1 cellular context compared by ENCODE assay signal in the genomic region with DNA sequence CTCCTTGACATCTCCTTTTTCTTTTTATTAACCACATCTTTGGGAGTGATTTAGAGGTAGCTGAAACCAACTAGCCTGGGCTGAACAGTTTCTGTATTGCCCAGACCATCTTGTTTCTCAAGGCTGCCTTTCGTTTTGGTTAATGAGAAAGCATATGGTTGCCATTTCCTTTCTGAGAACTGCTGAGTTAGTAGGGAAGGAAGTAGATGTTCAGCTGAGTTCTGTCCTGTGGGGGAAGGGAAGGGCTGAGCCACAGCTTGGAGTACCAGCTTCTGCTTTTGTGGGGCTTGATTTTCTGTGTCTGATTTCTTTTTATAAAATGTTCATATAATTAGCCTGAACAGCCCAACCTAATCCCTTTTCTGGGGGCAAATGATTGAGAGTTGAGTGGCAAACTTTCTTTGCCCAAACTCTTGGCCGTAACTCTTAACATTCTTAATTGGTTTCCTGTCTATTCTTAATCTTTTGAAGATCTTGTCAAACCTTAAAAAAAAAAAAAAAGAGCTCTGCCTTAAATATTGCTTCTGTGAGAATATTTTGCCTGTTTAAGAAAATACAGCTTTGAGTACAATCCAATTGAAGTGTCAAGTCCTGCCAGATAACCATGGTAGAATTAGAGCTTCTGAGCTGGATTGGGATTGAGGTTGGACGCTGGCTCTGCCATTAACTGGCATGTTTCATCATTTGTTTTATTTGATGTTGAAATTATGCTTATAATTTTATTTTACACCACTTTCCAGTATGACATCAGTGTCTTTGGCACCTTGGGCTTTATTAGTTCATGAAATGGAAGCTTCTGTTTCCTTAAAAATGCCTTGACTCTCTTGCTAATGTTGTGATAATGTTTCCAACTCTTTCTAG.
TF ChIP-seq lines count a peak whose summit lies in the region.

No MANE protein-coding gene starts in this region.

TF ChIP-seq in K562, 482 proteins besides CTCF, POLR2A, EP300 and RAD21 (continued from another document and continues in another):
- TF ChIP-seq, protein P1, sequence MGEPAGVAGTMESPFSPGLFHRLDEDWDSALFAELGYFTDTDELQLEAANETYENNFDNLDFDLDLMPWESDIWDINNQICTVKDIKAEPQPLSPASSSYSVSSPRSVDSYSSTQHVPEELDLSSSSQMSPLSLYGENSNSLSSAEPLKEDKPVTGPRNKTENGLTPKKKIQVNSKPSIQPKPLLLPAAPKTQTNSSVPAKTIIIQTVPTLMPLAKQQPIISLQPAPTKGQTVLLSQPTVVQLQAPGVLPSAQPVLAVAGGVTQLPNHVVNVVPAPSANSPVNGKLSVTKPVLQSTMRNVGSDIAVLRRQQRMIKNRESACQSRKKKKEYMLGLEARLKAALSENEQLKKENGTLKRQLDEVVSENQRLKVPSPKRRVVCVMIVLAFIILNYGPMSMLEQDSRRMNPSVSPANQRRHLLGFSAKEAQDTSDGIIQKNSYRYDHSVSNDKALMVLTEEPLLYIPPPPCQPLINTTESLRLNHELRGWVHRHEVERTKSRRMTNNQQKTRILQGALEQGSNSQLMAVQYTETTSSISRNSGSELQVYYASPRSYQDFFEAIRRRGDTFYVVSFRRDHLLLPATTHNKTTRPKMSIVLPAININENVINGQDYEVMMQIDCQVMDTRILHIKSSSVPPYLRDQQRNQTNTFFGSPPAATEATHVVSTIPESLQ (CRISPR knock-in tag; IDR thresholded peaks at IDR 0.05), result no peak
- TF ChIP-seq BCL6 (CRISPR knock-in tag; IDR thresholded peaks at IDR 0.05) (no peak), ZSCAN32 (CRISPR knock-in tag; IDR thresholded peaks at IDR 0.05) (no peak), BACH1 (tag; IDR thresholded peaks at IDR 0.05) (peak; percentile 58; the same call in 1 of the 2 replicates), SMARCB1 (IDR thresholded peaks at IDR 0.05; ENCODE audit: insufficient read length, low read depth) (no peak), ZNF146 (CRISPR knock-in tag; IDR thresholded peaks at IDR 0.05; ENCODE audit: unreplicated experiment) (no peak), HDAC8 (tag; IDR thresholded peaks at IDR 0.05) (no peak), ATF1 (CRISPR knock-in tag; IDR thresholded peaks at IDR 0.05) (no peak), ATF1 (tag; IDR thresholded peaks at IDR 0.05) (no peak), GTF2E2 (tag; IDR thresholded peaks at IDR 0.05) (peak; percentile 46; the same call in 1 of the 2 replicates), ZNF561 (CRISPR knock-in tag; conservative IDR thresholded peaks at IDR 0.05) (no peak), XRCC5 (IDR thresholded peaks at IDR 0.05; ENCODE audit: low read depth, low read length) (no peak), PYGO2 (tag; IDR thresholded peaks at IDR 0.05) (no peak), NCOR1 (IDR thresholded peaks at IDR 0.05) (no peak), NCOA4 (IDR thresholded peaks at IDR 0.05; ENCODE audit: partially characterized antibody) (no peak), RFX5 (IDR thresholded peaks at IDR 0.05; ENCODE audit: low read depth, low read length) (no peak), ETV1 (tag; conservative IDR thresholded peaks at IDR 0.05; ENCODE audit: low read depth) (peak; percentile 62; the same call in 1 of the 2 replicates), RBM34 (IDR thresholded peaks at IDR 0.05; ENCODE audit: borderline replicate concordance, insufficient read depth, low read length) (no peak), JUND (IDR thresholded peaks at IDR 0.05; ENCODE audit: borderline replicate concordance, low read depth, low read length) (no peak), JUND (tag; IDR thresholded peaks at IDR 0.05; ENCODE audit: borderline replicate concordance, low read depth, low read length) (peak; percentile 30; the same call in 1 of the 3 replicates), CBX2 (IDR thresholded peaks at IDR 0.05; ENCODE audit: insufficient read depth, low read length, poor library complexity, severe bottlenecking) (no peak), POLR2B (IDR thresholded peaks at IDR 0.05; ENCODE audit: low read depth, partially characterized antibody) (no peak), MAFG (tag; conservative IDR thresholded peaks at IDR 0.05) (peak; percentile 62), POLR2H (tag; IDR thresholded peaks at IDR 0.05; ENCODE audit: low read depth) (no peak), MTA1 (IDR thresholded peaks at IDR 0.05; ENCODE audit: borderline replicate concordance) (no peak), KLF13 (tag; IDR thresholded peaks at IDR 0.05; ENCODE audit: borderline replicate concordance, low read depth) (no peak), RNF2 (IDR thresholded peaks at IDR 0.05) (peak; percentile 76), ZNF589 (CRISPR knock-in tag; IDR thresholded peaks at IDR 0.05; ENCODE audit: low read depth) (peak; percentile 74), YY1 (IDR thresholded peaks at IDR 0.05; ENCODE audit: borderline replicate concordance in 1 of 3, control insufficient read depth in 1 of 3, extremely low read depth in 1 of 3, insufficient read depth in 3 of 3, insufficient read length in 1 of 3, insufficient replicate concordance in 2 of 3, low read depth in 1 of 3, low read length in 2 of 3) (peak in 2 of 3 experiments; percentile 57 to 70), NR2C2 (CRISPR knock-in tag; IDR thresholded peaks at IDR 0.05) (no peak), NR2C2 (tag; IDR thresholded peaks at IDR 0.05) (peak; percentile 20; the same call in 1 of the 2 replicates), DNMT1 (IDR thresholded peaks at IDR 0.05) (no peak), TAF9B (IDR thresholded peaks at IDR 0.05; ENCODE audit: partially characterized antibody) (peak; percentile 46), CBX8 (IDR thresholded peaks at IDR 0.05; ENCODE audit: borderline replicate concordance, extremely low read depth, low read depth, low read length, poor library complexity, severe bottlenecking) (no peak), CEBPG (CRISPR knock-in tag; IDR thresholded peaks at IDR 0.05) (no peak), CEBPG (tag; conservative IDR thresholded peaks at IDR 0.05 in 1 of 2, IDR thresholded peaks at IDR 0.05 in 1 of 2) (0 out of 4 replicates have a peak, but pooled peaks of 1 of the 2 experiments have one; percentile 31), NFE2 (IDR thresholded peaks at IDR 0.05; ENCODE audit: low read depth) (peak; percentile 72), ARID1B (IDR thresholded peaks at IDR 0.05) (peak; percentile 21; the same call in 1 of the 2 replicates), C11orf30 (IDR thresholded peaks at IDR 0.05; ENCODE audit: low read depth) (peak; percentile 67), RBBP5 (IDR thresholded peaks at IDR 0.05; ENCODE audit: borderline replicate concordance, insufficient read depth, low read length, poor library complexity, severe bottlenecking) (peak; percentile 26)
- TF ChIP-seq, protein P2, sequence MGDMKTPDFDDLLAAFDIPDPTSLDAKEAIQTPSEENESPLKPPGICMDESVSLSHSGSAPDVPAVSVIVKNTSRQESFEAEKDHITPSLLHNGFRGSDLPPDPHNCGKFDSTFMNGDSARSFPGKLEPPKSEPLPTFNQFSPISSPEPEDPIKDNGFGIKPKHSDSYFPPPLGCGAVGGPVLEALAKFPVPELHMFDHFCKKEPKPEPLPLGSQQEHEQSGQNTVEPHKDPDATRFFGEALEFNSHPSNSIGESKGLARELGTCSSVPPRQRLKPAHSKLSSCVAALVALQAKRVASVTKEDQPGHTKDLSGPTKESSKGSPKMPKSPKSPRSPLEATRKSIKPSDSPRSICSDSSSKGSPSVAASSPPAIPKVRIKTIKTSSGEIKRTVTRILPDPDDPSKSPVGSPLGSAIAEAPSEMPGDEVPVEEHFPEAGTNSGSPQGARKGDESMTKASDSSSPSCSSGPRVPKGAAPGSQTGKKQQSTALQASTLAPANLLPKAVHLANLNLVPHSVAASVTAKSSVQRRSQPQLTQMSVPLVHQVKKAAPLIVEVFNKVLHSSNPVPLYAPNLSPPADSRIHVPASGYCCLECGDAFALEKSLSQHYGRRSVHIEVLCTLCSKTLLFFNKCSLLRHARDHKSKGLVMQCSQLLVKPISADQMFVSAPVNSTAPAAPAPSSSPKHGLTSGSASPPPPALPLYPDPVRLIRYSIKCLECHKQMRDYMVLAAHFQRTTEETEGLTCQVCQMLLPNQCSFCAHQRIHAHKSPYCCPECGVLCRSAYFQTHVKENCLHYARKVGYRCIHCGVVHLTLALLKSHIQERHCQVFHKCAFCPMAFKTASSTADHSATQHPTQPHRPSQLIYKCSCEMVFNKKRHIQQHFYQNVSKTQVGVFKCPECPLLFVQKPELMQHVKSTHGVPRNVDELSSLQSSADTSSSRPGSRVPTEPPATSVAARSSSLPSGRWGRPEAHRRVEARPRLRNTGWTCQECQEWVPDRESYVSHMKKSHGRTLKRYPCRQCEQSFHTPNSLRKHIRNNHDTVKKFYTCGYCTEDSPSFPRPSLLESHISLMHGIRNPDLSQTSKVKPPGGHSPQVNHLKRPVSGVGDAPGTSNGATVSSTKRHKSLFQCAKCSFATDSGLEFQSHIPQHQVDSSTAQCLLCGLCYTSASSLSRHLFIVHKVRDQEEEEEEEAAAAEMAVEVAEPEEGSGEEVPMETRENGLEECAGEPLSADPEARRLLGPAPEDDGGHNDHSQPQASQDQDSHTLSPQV (IDR thresholded peaks at IDR 0.05), result peak; percentile 89
- TF ChIP-seq, protein P3, sequence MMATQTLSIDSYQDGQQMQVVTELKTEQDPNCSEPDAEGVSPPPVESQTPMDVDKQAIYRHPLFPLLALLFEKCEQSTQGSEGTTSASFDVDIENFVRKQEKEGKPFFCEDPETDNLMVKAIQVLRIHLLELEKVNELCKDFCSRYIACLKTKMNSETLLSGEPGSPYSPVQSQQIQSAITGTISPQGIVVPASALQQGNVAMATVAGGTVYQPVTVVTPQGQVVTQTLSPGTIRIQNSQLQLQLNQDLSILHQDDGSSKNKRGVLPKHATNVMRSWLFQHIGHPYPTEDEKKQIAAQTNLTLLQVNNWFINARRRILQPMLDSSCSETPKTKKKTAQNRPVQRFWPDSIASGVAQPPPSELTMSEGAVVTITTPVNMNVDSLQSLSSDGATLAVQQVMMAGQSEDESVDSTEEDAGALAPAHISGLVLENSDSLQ (IDR thresholded peaks at IDR 0.05), result no peak
- TF ChIP-seq, protein P4, sequence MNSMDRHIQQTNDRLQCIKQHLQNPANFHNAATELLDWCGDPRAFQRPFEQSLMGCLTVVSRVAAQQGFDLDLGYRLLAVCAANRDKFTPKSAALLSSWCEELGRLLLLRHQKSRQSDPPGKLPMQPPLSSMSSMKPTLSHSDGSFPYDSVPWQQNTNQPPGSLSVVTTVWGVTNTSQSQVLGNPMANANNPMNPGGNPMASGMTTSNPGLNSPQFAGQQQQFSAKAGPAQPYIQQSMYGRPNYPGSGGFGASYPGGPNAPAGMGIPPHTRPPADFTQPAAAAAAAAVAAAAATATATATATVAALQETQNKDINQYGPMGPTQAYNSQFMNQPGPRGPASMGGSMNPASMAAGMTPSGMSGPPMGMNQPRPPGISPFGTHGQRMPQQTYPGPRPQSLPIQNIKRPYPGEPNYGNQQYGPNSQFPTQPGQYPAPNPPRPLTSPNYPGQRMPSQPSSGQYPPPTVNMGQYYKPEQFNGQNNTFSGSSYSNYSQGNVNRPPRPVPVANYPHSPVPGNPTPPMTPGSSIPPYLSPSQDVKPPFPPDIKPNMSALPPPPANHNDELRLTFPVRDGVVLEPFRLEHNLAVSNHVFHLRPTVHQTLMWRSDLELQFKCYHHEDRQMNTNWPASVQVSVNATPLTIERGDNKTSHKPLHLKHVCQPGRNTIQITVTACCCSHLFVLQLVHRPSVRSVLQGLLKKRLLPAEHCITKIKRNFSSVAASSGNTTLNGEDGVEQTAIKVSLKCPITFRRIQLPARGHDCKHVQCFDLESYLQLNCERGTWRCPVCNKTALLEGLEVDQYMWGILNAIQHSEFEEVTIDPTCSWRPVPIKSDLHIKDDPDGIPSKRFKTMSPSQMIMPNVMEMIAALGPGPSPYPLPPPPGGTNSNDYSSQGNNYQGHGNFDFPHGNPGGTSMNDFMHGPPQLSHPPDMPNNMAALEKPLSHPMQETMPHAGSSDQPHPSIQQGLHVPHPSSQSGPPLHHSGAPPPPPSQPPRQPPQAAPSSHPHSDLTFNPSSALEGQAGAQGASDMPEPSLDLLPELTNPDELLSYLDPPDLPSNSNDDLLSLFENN (IDR thresholded peaks at IDR 0.05; ENCODE audit: low read depth in 2 of 2, low read length in 2 of 2), result no peak
- TF ChIP-seq, protein P5, sequence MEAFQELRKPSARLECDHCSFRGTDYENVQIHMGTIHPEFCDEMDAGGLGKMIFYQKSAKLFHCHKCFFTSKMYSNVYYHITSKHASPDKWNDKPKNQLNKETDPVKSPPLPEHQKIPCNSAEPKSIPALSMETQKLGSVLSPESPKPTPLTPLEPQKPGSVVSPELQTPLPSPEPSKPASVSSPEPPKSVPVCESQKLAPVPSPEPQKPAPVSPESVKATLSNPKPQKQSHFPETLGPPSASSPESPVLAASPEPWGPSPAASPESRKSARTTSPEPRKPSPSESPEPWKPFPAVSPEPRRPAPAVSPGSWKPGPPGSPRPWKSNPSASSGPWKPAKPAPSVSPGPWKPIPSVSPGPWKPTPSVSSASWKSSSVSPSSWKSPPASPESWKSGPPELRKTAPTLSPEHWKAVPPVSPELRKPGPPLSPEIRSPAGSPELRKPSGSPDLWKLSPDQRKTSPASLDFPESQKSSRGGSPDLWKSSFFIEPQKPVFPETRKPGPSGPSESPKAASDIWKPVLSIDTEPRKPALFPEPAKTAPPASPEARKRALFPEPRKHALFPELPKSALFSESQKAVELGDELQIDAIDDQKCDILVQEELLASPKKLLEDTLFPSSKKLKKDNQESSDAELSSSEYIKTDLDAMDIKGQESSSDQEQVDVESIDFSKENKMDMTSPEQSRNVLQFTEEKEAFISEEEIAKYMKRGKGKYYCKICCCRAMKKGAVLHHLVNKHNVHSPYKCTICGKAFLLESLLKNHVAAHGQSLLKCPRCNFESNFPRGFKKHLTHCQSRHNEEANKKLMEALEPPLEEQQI (IDR thresholded peaks at IDR 0.05), result no peak
- TF ChIP-seq, protein P6, sequence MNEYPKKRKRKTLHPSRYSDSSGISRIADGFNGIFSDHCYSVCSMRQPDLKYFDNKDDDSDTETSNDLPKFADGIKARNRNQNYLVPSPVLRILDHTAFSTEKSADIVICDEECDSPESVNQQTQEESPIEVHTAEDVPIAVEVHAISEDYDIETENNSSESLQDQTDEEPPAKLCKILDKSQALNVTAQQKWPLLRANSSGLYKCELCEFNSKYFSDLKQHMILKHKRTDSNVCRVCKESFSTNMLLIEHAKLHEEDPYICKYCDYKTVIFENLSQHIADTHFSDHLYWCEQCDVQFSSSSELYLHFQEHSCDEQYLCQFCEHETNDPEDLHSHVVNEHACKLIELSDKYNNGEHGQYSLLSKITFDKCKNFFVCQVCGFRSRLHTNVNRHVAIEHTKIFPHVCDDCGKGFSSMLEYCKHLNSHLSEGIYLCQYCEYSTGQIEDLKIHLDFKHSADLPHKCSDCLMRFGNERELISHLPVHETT (CRISPR knock-in tag; conservative IDR thresholded peaks at IDR 0.05 in 1 of 2, IDR thresholded peaks at IDR 0.05 in 1 of 2), result peak in 1 of 2 experiments; percentile 45; a peak in 1 of 4 replicates
- TF ChIP-seq, protein P7, sequence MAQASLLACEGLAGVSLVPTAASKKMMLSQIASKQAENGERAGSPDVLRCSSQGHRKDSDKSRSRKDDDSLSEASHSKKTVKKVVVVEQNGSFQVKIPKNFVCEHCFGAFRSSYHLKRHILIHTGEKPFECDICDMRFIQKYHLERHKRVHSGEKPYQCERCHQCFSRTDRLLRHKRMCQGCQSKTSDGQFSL (CRISPR knock-in tag; IDR thresholded peaks at IDR 0.05), result no peak
- TF ChIP-seq, protein P7 (tag; IDR thresholded peaks at IDR 0.05), result no peak
